Comparison of ENCODE assay signal across 28 cellular contexts in the genomic region with DNA sequence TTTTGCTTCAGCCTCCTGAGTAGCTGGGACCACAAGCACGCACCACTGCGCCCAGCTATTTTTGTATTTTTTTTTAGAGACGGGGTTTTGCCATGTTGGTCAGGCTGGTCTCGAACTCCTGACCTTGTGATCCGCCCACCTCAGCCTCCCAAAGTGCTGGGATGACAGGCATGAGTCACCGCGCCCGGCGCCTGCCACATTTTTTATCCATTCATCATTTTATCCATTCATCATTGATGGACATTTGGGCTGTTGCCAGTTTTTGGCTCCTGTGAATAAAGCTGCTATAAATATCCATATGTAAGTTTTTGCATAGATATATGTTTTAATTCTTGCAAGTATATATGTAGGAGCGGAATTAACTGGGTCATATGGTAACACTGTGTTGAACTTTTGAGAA.
A peak's percentile ranks its signal among the peaks of the same experiment; 100 is the strongest.
DNase-seq lines count a peak whose midpoint lies in the region; ATAC-seq and TF ChIP-seq lines count a peak whose summit lies in the region.
"Had no signal": no experiment of that assay in that cellular context is flagged by ENCODE, and none has a peak within 500 bp of the region (broad histone marks: within the 10 kb centered on the region; RNA-seq: fewer than 3 reads in every experiment).

No MANE protein-coding gene starts in this region.

- intact Hi-C loops in activated CD4-positive, alpha-beta T cell treated with anti-CD3 and anti-CD28 coated beads for 36 hours (cut with DNase I, micrococcal nuclease) = no loop called here

- POLR2A ChIA-PET in activated CD4-positive, alpha-beta T cell treated with anti-CD3 and anti-CD28 coated beads for 36 hours (lab: Charles Lee) = no interaction called here

- H3K4me3 Mint-ChIP-seq in activated CD4-positive, alpha-beta T cell treated with anti-CD3 and anti-CD28 coated beads for 36 hours = no peak overlapping the region
- no peak overlapping the region for H3K4me3 Mint-ChIP-seq in endodermal cell
- H3K4me3 Mint-ChIP-seq in stimulated activated effector memory CD8-positive, alpha-beta T cell treated with anti-CD3 and anti-CD28 coated beads, Interleukin-12 subunit alpha, Interleukin-12 subunit beta, amount 100 ng/mL, for 72 hours = no peak overlapping the region
- H3K4me3 Mint-ChIP-seq: activated CD4-positive, alpha-beta T cell treated with anti-CD3 and anti-CD28 coated beads, Interleukin-2, amount 10 ng/mL, durations not matched to agents 7 days and 5 days; activated T-cell treated with anti-CD3 and anti-CD28 coated beads, Interleukin-2, amount 50 U/mL, for 24 hours; CD4-positive, alpha-beta T cell; nephron progenitor cell; T-helper 2 cell treated with Interferon-gamma antibody and Interleukin-4, amounts not matched to agents 5 μg/mL and 100 μg/mL, for 36 hours had no signal

- DNase-seq in activated CD4-positive, alpha-beta T cell treated with anti-CD3 and anti-CD28 coated beads for 36 hours = no peak
- no peak for DNase-seq in activated CD4-positive, alpha-beta T cell treated with anti-CD3 and anti-CD28 coated beads for 48 hours
- peak; percentile 40 for DNase-seq in RPMI7951 (ENCODE audit: low read depth)
- DNase-seq in endodermal cell = no peak
- DNase-seq in stimulated activated effector memory CD8-positive, alpha-beta T cell treated with anti-CD3 and anti-CD28 coated beads, Interleukin-12 subunit alpha, Interleukin-12 subunit beta, amount 100 ng/mL, for 72 hours (ENCODE audit: low spot score in 2 of 2) = no peak
- DNase-seq in NCI-H1092 (lab: John Stamatoyannopoulos, UW) = no peak
- DNase-seq: 8988T; activated CD4-positive, alpha-beta T cell treated with anti-CD3 and anti-CD28 coated beads, Interleukin-2, amount 10 ng/mL, durations not matched to agents 7 days and 5 days; activated T-cell treated with anti-CD3 and anti-CD28 coated beads, Interleukin-2, amount 50 U/mL, for 24 hours; CD4-positive, alpha-beta T cell; DMS153; effector CD8-positive, alpha-beta T cell; left cardiac atrium; NCI-H1105 treated with DMSO at 0.1 percent for 48 hours; NCI-H2029 treated with DMSO at 0.1 percent for 48 hours; nephron progenitor cell; ovary; retina; small intestine; stimulated activated CD8-positive, alpha-beta memory T cell treated with anti-CD3 and anti-CD28 coated beads, Interleukin-4, amount 100 ng/mL, for 48 hours; stomach; tibial artery; WERI-Rb-1 had no signal

- WGBS in endodermal cell (ENCODE audit: insufficient coverage in 1 of 2, insufficient read length in 1 of 2), 2 experiments = 80 to 96% methylated on average over 1 to 10 of the region's 10 CpGs

- ATAC-seq in activated CD4-positive, alpha-beta T cell treated with anti-CD3 and anti-CD28 coated beads for 36 hours = peak; percentile 15
- peak; percentile 38 for ATAC-seq in stimulated activated effector memory CD8-positive, alpha-beta T cell treated with anti-CD3 and anti-CD28 coated beads, Interleukin-12 subunit alpha, Interleukin-12 subunit beta, amount 100 ng/mL, for 72 hours
- no peak for ATAC-seq in GM19324 (IDR thresholded peaks at IDR 0.05; ENCODE audit: low FRiP score, unreplicated experiment)
- no peak for ATAC-seq in GM21786 (IDR thresholded peaks at IDR 0.05; ENCODE audit: unreplicated experiment)
- ATAC-seq: HepG2, left cardiac atrium, Right ventricle myocardium inferior had no signal

- peaks cover 38% of the 10 kb centered on the region for H3K36me3 Mint-ChIP-seq in activated CD4-positive, alpha-beta T cell treated with anti-CD3 and anti-CD28 coated beads for 36 hours (ENCODE audit: low read depth)
- peaks cover 46% of the 10 kb centered on the region for H3K36me3 Mint-ChIP-seq in endodermal cell (ENCODE audit: low read depth)
- H3K36me3 Mint-ChIP-seq in stimulated activated effector memory CD8-positive, alpha-beta T cell treated with anti-CD3 and anti-CD28 coated beads, Interleukin-12 subunit alpha, Interleukin-12 subunit beta, amount 100 ng/mL, for 72 hours = peaks cover 12% of the 10 kb centered on the region

- H3K9me3 ChIP-seq in endodermal cell (ENCODE audit: control insufficient read depth, low read length) = peaks cover 8% of the 10 kb centered on the region
- H3K9me3 ChIP-seq: ovary, stomach, tibial artery had no signal

- H3K36me3 ChIP-seq in endodermal cell (ENCODE audit: control insufficient read depth, insufficient read depth, low read length) = peaks cover 64% of the 10 kb centered on the region
- H3K36me3 ChIP-seq: ovary had no signal

- peaks cover 9% of the 10 kb centered on the region for H3K4me1 ChIP-seq in endodermal cell (ENCODE audit: control insufficient read depth, insufficient read depth, low read length)

- no peak for TF ChIP-seq CTCF in endodermal cell (conservative IDR thresholded peaks at IDR 0.05)

- H3K9me3 Mint-ChIP-seq in activated CD4-positive, alpha-beta T cell treated with anti-CD3 and anti-CD28 coated beads for 36 hours (ENCODE audit: low read depth) = no peaks in the 10 kb centered on the region
- no peaks in the 10 kb centered on the region for H3K9me3 Mint-ChIP-seq in endodermal cell
- no peaks in the 10 kb centered on the region for H3K9me3 Mint-ChIP-seq in stimulated activated effector memory CD8-positive, alpha-beta T cell treated with anti-CD3 and anti-CD28 coated beads, Interleukin-12 subunit alpha, Interleukin-12 subunit beta, amount 100 ng/mL, for 72 hours
- H3K9me3 Mint-ChIP-seq: activated CD4-positive, alpha-beta T cell treated with anti-CD3 and anti-CD28 coated beads, Interleukin-2, amount 10 ng/mL, durations not matched to agents 7 days and 5 days; activated T-cell treated with anti-CD3 and anti-CD28 coated beads, Interleukin-2, amount 50 U/mL, for 24 hours; CD4-positive, alpha-beta T cell; T-helper 2 cell treated with Interferon-gamma antibody and Interleukin-4, amounts not matched to agents 5 μg/mL and 100 μg/mL, for 36 hours had no signal

- CTCF ChIA-PET in activated CD4-positive, alpha-beta T cell treated with anti-CD3 and anti-CD28 coated beads for 36 hours (lab: Charles Lee) = no interaction called here

- H3K4me3 ChIP-seq in endodermal cell (ENCODE audit: low read length) = peak overlapping the region; percentile 3
- H3K4me3 ChIP-seq: ovary, stomach, tibial artery had no signal

- H3K27me3 Mint-ChIP-seq in activated CD4-positive, alpha-beta T cell treated with anti-CD3 and anti-CD28 coated beads for 36 hours = no peaks in the 10 kb centered on the region
- no peaks in the 10 kb centered on the region for H3K27me3 Mint-ChIP-seq in endodermal cell (ENCODE audit: insufficient read depth)
- H3K27me3 Mint-ChIP-seq: activated CD4-positive, alpha-beta T cell treated with anti-CD3 and anti-CD28 coated beads, Interleukin-2, amount 10 ng/mL, durations not matched to agents 7 days and 5 days; activated T-cell treated with anti-CD3 and anti-CD28 coated beads, Interleukin-2, amount 50 U/mL, for 24 hours; CD4-positive, alpha-beta T cell had no signal

- H3K4me1 Mint-ChIP-seq in activated CD4-positive, alpha-beta T cell treated with anti-CD3 and anti-CD28 coated beads for 36 hours = peaks cover 21% of the 10 kb centered on the region
- H3K4me1 Mint-ChIP-seq in endodermal cell = peaks cover 24% of the 10 kb centered on the region
- peaks cover 36% of the 10 kb centered on the region for H3K4me1 Mint-ChIP-seq in stimulated activated effector memory CD8-positive, alpha-beta T cell treated with anti-CD3 and anti-CD28 coated beads, Interleukin-12 subunit alpha, Interleukin-12 subunit beta, amount 100 ng/mL, for 72 hours

- H3K9ac ChIP-seq in endodermal cell (ENCODE audit: extremely low read depth, low read length, poor library complexity, severe bottlenecking) = no peak overlapping the region

- no peaks in the 10 kb centered on the region for H3K27me3 ChIP-seq in endodermal cell (ENCODE audit: control insufficient read depth, insufficient read depth, low read length, poor library complexity, severe bottlenecking)
- H3K27me3 ChIP-seq: ovary, stomach, tibial artery had no signal

- no peak overlapping the region for H3K27ac Mint-ChIP-seq in activated CD4-positive, alpha-beta T cell treated with anti-CD3 and anti-CD28 coated beads for 36 hours
- H3K27ac Mint-ChIP-seq in endodermal cell = no peak overlapping the region
- no peak overlapping the region for H3K27ac Mint-ChIP-seq in stimulated activated effector memory CD8-positive, alpha-beta T cell treated with anti-CD3 and anti-CD28 coated beads, Interleukin-12 subunit alpha, Interleukin-12 subunit beta, amount 100 ng/mL, for 72 hours
- H3K27ac Mint-ChIP-seq: activated CD4-positive, alpha-beta T cell treated with anti-CD3 and anti-CD28 coated beads, Interleukin-2, amount 10 ng/mL, durations not matched to agents 7 days and 5 days; activated T-cell treated with anti-CD3 and anti-CD28 coated beads, Interleukin-2, amount 50 U/mL, for 24 hours; CD4-positive, alpha-beta T cell; T-helper 2 cell treated with Interferon-gamma antibody and Interleukin-4, amounts not matched to agents 5 μg/mL and 100 μg/mL, for 36 hours had no signal

- no peak overlapping the region for H3K27ac ChIP-seq in endodermal cell (ENCODE audit: low read depth, low read length)
- H3K27ac ChIP-seq: ovary, stomach, tibial artery, WERI-Rb-1 had no signal

Comparison
In these comparisons a context has a peak if more than half of its experiments do, and no peak if none do; other contexts are left out.
1. ATAC-seq: peak in activated CD4-positive, alpha-beta T cell treated with anti-CD3 and anti-CD28 coated beads for 36 hours (single experiment) and stimulated activated effector memory CD8-positive, alpha-beta T cell treated with anti-CD3 and anti-CD28 coated beads, Interleukin-12 subunit alpha, Interleukin-12 subunit beta, amount 100 ng/mL, for 72 hours (single experiment); none in GM19324 (single experiment) and GM21786 (single experiment).